ENCODE assay signal across 17 cellular contexts in genomic region chr13:84127597-84128128, GRCh38.
DNase-seq lines count a peak whose midpoint lies in the region; ATAC-seq, FAIRE-seq and TF ChIP-seq lines count a peak whose summit lies in the region.
"Had no signal": no experiment of that assay in that cellular context is flagged by ENCODE, and none has a peak within 500 bp of the region (broad histone marks: within the 10 kb centered on the region; RNA-seq: fewer than 3 reads in every experiment).

No MANE protein-coding gene starts in this region.

- H3K79me1 ChIP-seq in neuronal stem cell (ENCODE audit: low read depth, low read length): no peaks in the 10 kb centered on the region

- H3K4me3 ChIP-seq in left ventricle myocardium inferior: no peak overlapping the region
- no peak overlapping the region for H3K4me3 ChIP-seq in MM.1S (ENCODE audit: low read length)
- no peak overlapping the region for H3K4me3 ChIP-seq in neuronal stem cell (ENCODE audit: low read length in 2 of 2)
- no peak overlapping the region for H3K4me3 ChIP-seq in small intestine (ENCODE audit: low read depth in 1 of 2, low read length in 2 of 2)
- no peak overlapping the region for H3K4me3 ChIP-seq in gastrocnemius medialis
- H3K4me3 ChIP-seq: A549 had no signal

- WGBS in neuronal stem cell (ENCODE audit: extremely low coverage in 2 of 2, insufficient read length in 2 of 2, insufficient replicate concordance in 1 of 2), 2 donors: no CpG with 5 or more reads among the region's 8 CpGs
- 89 to 96% (median 92%) methylated on average over 8 of the region's 8 CpGs for WGBS in small intestine, 3 donors

- H3K79me2 ChIP-seq in MM.1S (ENCODE audit: low read length): no peaks in the 10 kb centered on the region

- no peak overlapping the region for H4K91ac ChIP-seq in neuronal stem cell (ENCODE audit: low read depth, low read length, poor library complexity)

- no peak for TF ChIP-seq POLR2A in gastrocnemius medialis (IDR thresholded peaks at IDR 0.05)

- intact Hi-C loops in Right ventricle myocardium inferior (cut with DNase I): no loop called here
- intact Hi-C loops in left ventricle myocardium inferior (cut with micrococcal nuclease): no loop called here
- intact Hi-C loops in gastrocnemius medialis (cut with DNase I; ENCODE audit: low total_unique reads): no loop called here

- peak overlapping the region; percentile 48 for H3K27ac Mint-ChIP-seq in glutamatergic neuron (ENCODE audit: unreplicated experiment)
- H3K27ac Mint-ChIP-seq: CD4-positive, alpha-beta T cell; H9 had no signal

- no peak overlapping the region for H2BK120ac ChIP-seq in neuronal stem cell (ENCODE audit: low read depth, low read length)

- H3K4me2 ChIP-seq in MM.1S (ENCODE audit: low read depth, low read length) (no peak overlapping the region), neuronal stem cell (ENCODE audit: insufficient read depth, low read length, poor library complexity, severe bottlenecking) (no peak overlapping the region)
- H3K4me2 ChIP-seq: A549 had no signal

- no peak for ATAC-seq in Right ventricle myocardium inferior
- no peak for ATAC-seq in HG03565 (IDR thresholded peaks at IDR 0.05; ENCODE audit: unreplicated experiment)
- ATAC-seq in gastrocnemius medialis: no peak
- ATAC-seq: A549 had no signal

- H2BK5ac ChIP-seq in neuronal stem cell (ENCODE audit: low read length): no peak overlapping the region

- peaks cover 27% of the 10 kb centered on the region for H3K4me1 Mint-ChIP-seq in glutamatergic neuron (ENCODE audit: low read depth, unreplicated experiment)
- H3K4me1 Mint-ChIP-seq: H9 had no signal

- no peaks in the 10 kb centered on the region for H3K9me3 ChIP-seq in left ventricle myocardium inferior (replicated peaks)
- H3K9me3 ChIP-seq in MM.1S (replicated peaks; ENCODE audit: insufficient read depth, low read length): no peaks in the 10 kb centered on the region
- H3K9me3 ChIP-seq in neuronal stem cell (replicated peaks in 1 of 2; ENCODE audit: control insufficient read depth in 2 of 2, insufficient read depth in 1 of 2, low read depth in 1 of 2, low read length in 2 of 2): peaks cover under 1 to 5% of the 10 kb centered on the region in 2 donors
- no peaks in the 10 kb centered on the region for H3K9me3 ChIP-seq in small intestine (ENCODE audit: control insufficient read depth, low read depth)
- no peaks in the 10 kb centered on the region for H3K9me3 ChIP-seq in gastrocnemius medialis
- H3K9me3 ChIP-seq: A549 had no signal

- H3K9ac ChIP-seq in MM.1S (ENCODE audit: low read length) (no peak overlapping the region), neuronal stem cell (ENCODE audit: low read depth, low read length, poor library complexity) (peak overlapping the region; percentile 12)

- H3K18ac ChIP-seq in neuronal stem cell (ENCODE audit: low read length): peak overlapping the region; percentile 27

- no peak for FAIRE-seq in small intestine (lab: Jason Lieb, UNC)
- FAIRE-seq: A549 had no signal

- DNase-seq in Right ventricle myocardium inferior (ENCODE audit: missing footprints) (peak; percentile 56), left ventricle myocardium inferior (no peak), MM.1S (no peak), glutamatergic neuron (no peak), neuronal stem cell (ENCODE audit: low spot score) (no peak), small intestine (no peak), gastrocnemius medialis (no peak)
- DNase-seq: AML-193; CD4-positive, alpha-beta T cell; DMS79; GF-D8; GOT3; H9 had no signal

- H3K27ac ChIP-seq in left ventricle myocardium inferior (replicated peaks) (no peak overlapping the region), MM.1S (ENCODE audit: low read length) (peak overlapping the region; percentile 93; the same call in 1 of the 2 replicates), neuronal stem cell (replicated peaks; ENCODE audit: low read length) (no peak overlapping the region), small intestine (ENCODE audit: low read depth in 1 of 2, low read length in 1 of 2) (no peak overlapping the region), gastrocnemius medialis (no peak overlapping the region)
- H3K27ac ChIP-seq: 22Rv1, A549, C4-2B had no signal

- H3K4ac ChIP-seq in neuronal stem cell (ENCODE audit: low read length): no peak overlapping the region

- H3K9me3 Mint-ChIP-seq in glutamatergic neuron (ENCODE audit: unreplicated experiment): peaks cover 4% of the 10 kb centered on the region
- H3K9me3 Mint-ChIP-seq: CD4-positive, alpha-beta T cell; H9 had no signal

- H3K36me3 Mint-ChIP-seq in glutamatergic neuron (ENCODE audit: unreplicated experiment): no peaks in the 10 kb centered on the region

- in situ Hi-C loops in gastrocnemius medialis (cut with MboI; ENCODE audit: low sequenced_read_pairs in 4 of 4): no loop called here

- no peaks in the 10 kb centered on the region for H3K36me3 ChIP-seq in left ventricle myocardium inferior
- no peaks in the 10 kb centered on the region for H3K36me3 ChIP-seq in MM.1S (replicated peaks; ENCODE audit: insufficient read depth, low read length)
- H3K36me3 ChIP-seq in neuronal stem cell (replicated peaks in 1 of 2; ENCODE audit: control insufficient read depth in 2 of 2, insufficient read depth in 2 of 2, low read length in 2 of 2): no peaks in the 10 kb centered on the region
- H3K36me3 ChIP-seq in small intestine (ENCODE audit: control insufficient read depth in 2 of 2, insufficient read depth in 2 of 2, low read length in 2 of 2): no peaks in the 10 kb centered on the region
- no peaks in the 10 kb centered on the region for H3K36me3 ChIP-seq in gastrocnemius medialis

- peaks cover 16% of the 10 kb centered on the region for H3F3A ChIP-seq in MM.1S (ENCODE audit: insufficient read depth, low read length)

- H2BK15ac ChIP-seq in neuronal stem cell (ENCODE audit: low read length): peak overlapping the region; percentile 72

- no peaks in the 10 kb centered on the region for H3K9me2 ChIP-seq in MM.1S (replicated peaks; ENCODE audit: insufficient read depth, low read length)

- H2BK12ac ChIP-seq in neuronal stem cell (ENCODE audit: low read length): no peak overlapping the region

- peak overlapping the region; percentile 42 for H2AK5ac ChIP-seq in neuronal stem cell (ENCODE audit: low read depth, low read length)

- TF ChIP-seq CTCF in left ventricle myocardium inferior (IDR thresholded peaks at IDR 0.05; ENCODE audit: borderline replicate concordance) (no peak), MM.1S (IDR thresholded peaks at IDR 0.05; ENCODE audit: low read length) (no peak), glutamatergic neuron (IDR thresholded peaks at IDR 0.05; ENCODE audit: partially characterized antibody, unreplicated experiment) (no peak), gastrocnemius medialis (IDR thresholded peaks at IDR 0.05 in 4 of 5, conservative IDR thresholded peaks at IDR 0.05 in 1 of 5) (no peak)

- H3K27me3 Mint-ChIP-seq in glutamatergic neuron (ENCODE audit: unreplicated experiment): peaks cover 11% of the 10 kb centered on the region
- H3K27me3 Mint-ChIP-seq: CD4-positive, alpha-beta T cell had no signal

- H3K23ac ChIP-seq in neuronal stem cell (ENCODE audit: low read depth, low read length, poor library complexity): no peak overlapping the region

- H3K4me1 ChIP-seq in left ventricle myocardium inferior: no peaks in the 10 kb centered on the region
- peaks cover 10% of the 10 kb centered on the region for H3K4me1 ChIP-seq in MM.1S (ENCODE audit: low read length)
- H3K4me1 ChIP-seq in neuronal stem cell (ENCODE audit: control insufficient read depth in 2 of 2, insufficient read depth in 1 of 2, low read depth in 1 of 2, low read length in 2 of 2): no peaks in the 10 kb centered on the region
- H3K4me1 ChIP-seq in small intestine (ENCODE audit: control insufficient read depth in 2 of 2, insufficient read depth in 1 of 2, low read depth in 1 of 2, low read length in 1 of 2): no peaks in the 10 kb centered on the region
- H3K4me1 ChIP-seq in gastrocnemius medialis: no peaks in the 10 kb centered on the region
- H3K4me1 ChIP-seq: A549 had no signal

- H3K27me3 ChIP-seq in left ventricle myocardium inferior (ENCODE audit: low read depth): no peaks in the 10 kb centered on the region
- no peaks in the 10 kb centered on the region for H3K27me3 ChIP-seq in MM.1S (replicated peaks; ENCODE audit: insufficient read depth, low read length)
- H3K27me3 ChIP-seq in neuronal stem cell (ENCODE audit: control insufficient read depth in 3 of 3, insufficient read depth in 3 of 3, low read depth in 1 of 3, low read length in 3 of 3): no peaks in the 10 kb centered on the region
- no peaks in the 10 kb centered on the region for H3K27me3 ChIP-seq in small intestine (ENCODE audit: control insufficient read depth in 2 of 2, insufficient read depth in 2 of 2, low read length in 2 of 2)
- no peaks in the 10 kb centered on the region for H3K27me3 ChIP-seq in gastrocnemius medialis

- H4K8ac ChIP-seq in neuronal stem cell (ENCODE audit: low read depth, low read length): no peak overlapping the region

- H3K14ac ChIP-seq in neuronal stem cell (ENCODE audit: low read length): no peak overlapping the region

- H3K4me3 Mint-ChIP-seq in glutamatergic neuron (ENCODE audit: unreplicated experiment): no peak overlapping the region
- H3K4me3 Mint-ChIP-seq: CD4-positive, alpha-beta T cell; H9 had no signal

- no peaks in the 10 kb centered on the region for H4K20me1 ChIP-seq in MM.1S (ENCODE audit: insufficient read depth, low read length)

- H2AFZ ChIP-seq in MM.1S (ENCODE audit: low read length) (peak overlapping the region; percentile 81), neuronal stem cell (ENCODE audit: low read length) (no peak overlapping the region)
